Comparison of ENCODE assay signal across 15 cellular contexts in the genomic region with DNA sequence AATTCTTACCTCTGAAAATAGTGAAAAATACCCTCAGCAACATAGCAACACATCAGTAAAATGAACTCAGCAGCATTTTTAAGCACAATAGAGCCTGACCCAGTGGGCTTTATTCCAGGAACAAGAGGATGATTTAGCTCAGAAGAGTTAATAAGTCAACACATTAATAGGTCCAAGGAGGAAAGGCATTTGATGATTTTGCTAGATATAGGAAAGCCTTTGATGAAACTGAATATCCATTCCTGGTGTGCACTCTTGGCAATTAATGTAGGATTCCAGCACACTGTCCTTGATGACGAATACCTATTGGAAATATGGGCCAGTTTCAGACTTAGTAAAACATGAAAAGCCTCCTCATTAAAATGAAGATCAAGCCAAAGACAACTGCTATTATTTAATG. TPM values are rescaled to one million over a fixed set of nuclear protein-coding genes. Genes with fewer than 3 reads are reported as not detected.
DNase-seq lines count a peak whose midpoint lies in the region; ATAC-seq and TF ChIP-seq lines count a peak whose summit lies in the region.
"Had no signal": no experiment of that assay in that cellular context is flagged by ENCODE, and none has a peak within 500 bp of the region (broad histone marks: within the 10 kb centered on the region; RNA-seq: fewer than 3 reads in every experiment).

No MANE protein-coding gene starts in this region.

- no peak for TF ChIP-seq CTCF in HEK293 (tag by site-specific recombination; IDR thresholded peaks at IDR 0.05)
- no peak for TF ChIP-seq CTCF in epithelial cell of proximal tubule (conservative IDR thresholded peaks at IDR 0.05; ENCODE audit: low read depth, low read length)
- no peak for TF ChIP-seq CTCF in testis (IDR thresholded peaks at IDR 0.05)
- no peak for TF ChIP-seq CTCF in heart left ventricle (IDR thresholded peaks at IDR 0.05)
- no peak for TF ChIP-seq CTCF in suprapubic skin (IDR thresholded peaks at IDR 0.05)

- WGBS in testis, 2 donors: 32 to 35% methylated on average over 1 of the region's 1 CpG
- WGBS in heart left ventricle, 4 donors: 68 to 80% (median 74%) methylated on average over 1 of the region's 1 CpG
- 39% methylated on average over 1 of the region's 1 CpG for whole genome bisulfite sequencing in suprapubic skin

- DNase-seq in epithelial cell of proximal tubule (ENCODE audit: low read depth) (peak; percentile 75), kidney tubule cell (ENCODE audit: low spot score) (peak; percentile 77), cardiac septum (ENCODE audit: low spot score) (no peak), testis (no peak), heart left ventricle (no peak), suprapubic skin (ENCODE audit: low spot score in 2 of 2) (no peak)
- DNase-seq: BE2C; CD4-positive, alpha-beta memory T cell; COR-L47; DND-41; GDM1; GOT3; H9 had no signal

- no peak for TF ChIP-seq POLR2A in testis (IDR thresholded peaks at IDR 0.05)
- no peak for TF ChIP-seq POLR2A in heart left ventricle (IDR thresholded peaks at IDR 0.05)
- TF ChIP-seq POLR2A in suprapubic skin (IDR thresholded peaks at IDR 0.05): no peak

- H3K9me3 ChIP-seq in HEK293 (ENCODE audit: control insufficient read depth, insufficient read depth, low read depth, low read length) (no peaks in the 10 kb centered on the region), testis (no peaks in the 10 kb centered on the region), heart left ventricle (no peaks in the 10 kb centered on the region), suprapubic skin (no peaks in the 10 kb centered on the region)
- H3K9me3 ChIP-seq: BE2C had no signal

- no peaks in the 10 kb centered on the region for H3K36me3 ChIP-seq in HEK293 (ENCODE audit: control insufficient read depth in 2 of 2, insufficient read depth in 1 of 2, low read length in 2 of 2)
- H3K36me3 ChIP-seq in testis (ENCODE audit: low read depth, missing control alignments): no peaks in the 10 kb centered on the region
- H3K36me3 ChIP-seq in heart left ventricle: no peaks in the 10 kb centered on the region
- H3K36me3 ChIP-seq in suprapubic skin: no peaks in the 10 kb centered on the region
- H3K36me3 ChIP-seq: BE2C had no signal

- H3K27me3 ChIP-seq in testis (no peaks in the 10 kb centered on the region), heart left ventricle (peaks cover 9 to 33% (median 13%) of the 10 kb centered on the region in 9 donors), suprapubic skin (peaks cover 26% of the 10 kb centered on the region)

- POLR2A ChIA-PET in HEK293 (lab: Yijun Ruan, JAX): no interaction called here

- no peak overlapping the region for H3K27ac ChIP-seq in HEK293 (ENCODE audit: extremely low read depth, low read depth, low read length)
- H3K27ac ChIP-seq in testis: no peak overlapping the region
- no peak overlapping the region for H3K27ac ChIP-seq in heart left ventricle
- no peak overlapping the region for H3K27ac ChIP-seq in suprapubic skin
- H3K27ac ChIP-seq: C4-2B had no signal

- no peak for ATAC-seq in heart left ventricle

- H3K4me3 ChIP-seq in HEK293 (ENCODE audit: low read depth, low read length): no peak overlapping the region
- no peak overlapping the region for H3K4me3 ChIP-seq in epithelial cell of proximal tubule (ENCODE audit: low read depth, low read length)
- H3K4me3 ChIP-seq in testis: no peak overlapping the region
- no peak overlapping the region for H3K4me3 ChIP-seq in heart left ventricle
- no peak overlapping the region for H3K4me3 ChIP-seq in suprapubic skin

- H3K4me1 ChIP-seq in HEK293 (ENCODE audit: control insufficient read depth, insufficient read depth, low read length): no peaks in the 10 kb centered on the region
- no peaks in the 10 kb centered on the region for H3K4me1 ChIP-seq in testis
- H3K4me1 ChIP-seq in heart left ventricle: peaks cover 0 to 8% (median 0%) of the 10 kb centered on the region in 12 donors
- peaks cover 9% of the 10 kb centered on the region for H3K4me1 ChIP-seq in suprapubic skin
- H3K4me1 ChIP-seq: BE2C had no signal

- no peak for TF ChIP-seq EP300 in suprapubic skin (IDR thresholded peaks at IDR 0.05)

- CTCF ChIA-PET in HEK293 (lab: Yijun Ruan, JAX): no interaction called here

- intact Hi-C loops in cardiac septum (cut with DNase I): no loop called here
- intact Hi-C loops in testis (cut with DNase I; ENCODE audit: low total_unique reads): no loop called here
- intact Hi-C loops in heart left ventricle (cut with DNase I): no loop called here

TF ChIP-seq in HEK293, 187 proteins besides CTCF, POLR2A, EP300 and RAD21:
- TF ChIP-seq ZBTB17 (tag by site-specific recombination; IDR thresholded peaks at IDR 0.05) (0 out of 2 replicates have a peak, but pooled peaks have one; percentile 29), BCL11B (tag by site-specific recombination; IDR thresholded peaks at IDR 0.05; ENCODE audit: low read depth) (no peak)
- TF ChIP-seq, protein P1, sequence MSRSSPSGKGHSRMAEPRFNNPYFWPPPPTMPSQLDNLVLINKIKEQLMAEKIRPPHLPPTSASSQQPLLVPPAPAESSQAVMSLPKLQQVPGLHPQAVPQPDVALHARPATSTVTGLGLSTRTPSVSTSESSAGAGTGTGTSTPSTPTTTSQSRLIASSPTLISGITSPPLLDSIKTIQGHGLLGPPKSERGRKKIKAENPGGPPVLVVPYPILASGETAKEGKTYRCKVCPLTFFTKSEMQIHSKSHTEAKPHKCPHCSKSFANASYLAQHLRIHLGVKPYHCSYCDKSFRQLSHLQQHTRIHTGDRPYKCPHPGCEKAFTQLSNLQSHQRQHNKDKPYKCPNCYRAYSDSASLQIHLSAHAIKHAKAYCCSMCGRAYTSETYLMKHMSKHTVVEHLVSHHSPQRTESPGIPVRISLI (tag by site-specific recombination; IDR thresholded peaks at IDR 0.05): no peak

RNA-seq across cellular contexts. Expression of a gene that starts 42.5 kb away (rescaled TPM):
- total RNA-seq in epithelial cell of proximal tubule: 1.6 and 2.0 TPM in 2 replicates
- 1.0 TPM for total RNA-seq in cardiac septum
- total RNA-seq in testis: 10 to 100 TPM; 10.9 to 11.7 TPM
- 7.8 TPM for polyA plus RNA-seq in testis (ENCODE audit: insufficient read depth, low read depth, low replicate concordance)
- total RNA-seq in heart left ventricle: 1 to 10 TPM in 6 of 9 donors, under 1 TPM in 3; 0.49 to 5.1 (median 1.4) TPM
- polyA plus RNA-seq in heart left ventricle: under 1 TPM; 0.14 to 0.42 TPM
- 1 to 10 TPM in 1 of 4 donors, under 1 TPM in 3; 0.59 to 2.6 (median 0.79) TPM for total RNA-seq in suprapubic skin

Comparison
In these comparisons a context has a peak if more than half of its experiments do, and no peak if none do; other contexts are left out.
1. DNase-seq: peak in epithelial cell of proximal tubule (single experiment) and kidney tubule cell (single experiment); none in cardiac septum (single experiment), testis (single experiment), heart left ventricle (0 of 5) and suprapubic skin (0 of 2).